ENCODE assay signal across 35 cellular contexts in genomic region chr5:142517840-142518239, GRCh38.
"Had no signal": no experiment of that assay in that cellular context is flagged by ENCODE, and none has a peak within 500 bp of the region (broad histone marks: within the 10 kb centered on the region; RNA-seq: fewer than 3 reads in every experiment).

No MANE protein-coding gene starts in this region.

- H3K27ac ChIP-seq: KMS-11 had no signal

- H3K4me2 ChIP-seq: KMS-11 had no signal

- DNase-seq: Karpas-422, Kasumi-1, KG1, MG63, MM.1S, MV-4-11, NCI-H1048, NCI-H1092, NCI-H1092 treated with DMSO at 0.1 percent for 48 hours, NCI-H1105, NCI-H1105 treated with DMSO at 0.1 percent for 48 hours, NCI-H1417, NCI-H1417 treated with DMSO at 0.1 percent for 48 hours, NCI-H1436, NCI-H1436 treated with DMSO at 0.1 percent for 48 hours, NCI-H146, NCI-H1694, NCI-H1694 treated with DMSO at 0.1 percent for 48 hours, NCI-H187, NCI-H187 treated with DMSO at 0.1 percent for 48 hours, NCI-H1930, NCI-H2029, NCI-H2029 treated with DMSO at 0.1 percent for 48 hours, NCI-H2081, NCI-H2081 treated with DMSO at 0.1 percent for 48 hours, NCI-H2107, NCI-H2171, NCI-H2171 treated with DMSO at 0.1 percent for 48 hours, NCI-H2227 treated with DMSO at 0.1 percent for 48 hours, NCI-H345, NCI-H446, NCI-H446 treated with DMSO at 0.1 percent for 48 hours, NCI-H510A, NCI-H510A treated with DMSO at 0.1 percent for 48 hours had no signal

- H3K9ac ChIP-seq: KMS-11 had no signal

- H3K4me3 ChIP-seq: MG63 had no signal

- H3K9me3 ChIP-seq: MG63 had no signal

- H3K27me3 ChIP-seq: MG63 had no signal

- H3K36me3 ChIP-seq: MG63 had no signal
